Comparison of ENCODE assay signal across 8 cellular contexts in the genomic region with DNA sequence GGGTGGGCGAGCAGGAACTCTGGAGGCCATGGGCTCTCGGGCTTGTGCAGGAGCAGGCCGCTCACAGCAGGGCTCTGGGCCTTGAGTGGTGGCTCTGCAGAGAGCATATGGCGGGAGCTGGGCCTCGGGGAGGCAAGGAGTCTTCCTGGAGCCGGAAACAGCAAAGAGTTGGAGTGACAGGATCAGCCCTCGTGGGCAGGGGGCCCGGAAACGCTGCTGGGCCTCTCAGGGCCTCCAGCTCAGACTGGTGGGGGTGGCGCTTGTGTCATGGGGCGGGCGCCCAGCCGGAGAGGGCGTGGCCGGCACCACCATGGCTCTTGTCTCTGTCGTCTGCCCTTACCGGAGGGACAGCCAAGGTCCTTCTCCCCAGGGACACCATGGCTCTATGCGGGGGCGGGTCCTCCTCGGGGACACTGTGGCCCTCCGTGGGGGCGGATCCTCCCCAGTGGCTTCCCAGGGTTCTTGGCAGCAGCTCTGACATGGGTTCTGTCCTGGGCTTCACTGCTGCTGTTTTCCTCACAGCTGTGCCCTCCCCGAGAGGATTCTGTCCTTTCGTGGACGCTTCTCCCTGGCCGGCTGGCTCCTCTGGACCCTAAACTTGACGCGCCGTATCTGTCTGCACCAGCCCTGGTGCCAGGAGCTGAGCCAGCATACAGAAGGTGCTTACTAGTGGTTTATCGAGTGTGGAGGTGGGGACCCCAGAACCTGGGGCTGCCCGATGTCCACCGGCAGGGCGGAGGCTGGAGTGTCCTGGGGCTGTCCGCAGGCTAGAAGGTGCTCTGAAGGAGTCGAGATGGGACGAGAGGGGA. TPM values are rescaled to one million over a fixed set of nuclear protein-coding genes. Genes with fewer than 3 reads are reported as not detected.
DNase-seq lines count a peak whose midpoint lies in the region; ATAC-seq lines count a peak whose summit lies in the region.

No MANE protein-coding gene starts in this region.

- DNase-seq in D341Med (ENCODE audit: low spot score) (peak; percentile 72), dermis microvascular lymphatic vessel endothelial cell (ENCODE audit: low read depth in 2 of 2) (peak; percentile 26 to 83), NCI-H748 (lab: John Stamatoyannopoulos, UW; ENCODE audit: unreplicated experiment) (no peak)
- DNase-seq in activated CD4-positive, alpha-beta T cell treated with anti-CD3 and anti-CD28 coated beads for 48 hours, result peak; percentile 83
- DNase-seq in stimulated activated CD8-positive, alpha-beta memory T cell treated with anti-CD3 and anti-CD28 coated beads, Interleukin-4, amount 100 ng/mL, for 24 hours (ENCODE audit: low read depth), result peak; percentile 43

- H3K9me3 ChIP-seq in mesodermal cell (ENCODE audit: control insufficient read depth, low read length), result no peaks in the 10 kb centered on the region

- H3K27ac ChIP-seq in mesodermal cell (ENCODE audit: low read depth, low read length, severe bottlenecking), result peak overlapping the region; percentile 49

- no peak overlapping the region for H3K4me3 ChIP-seq in mesodermal cell (ENCODE audit: extremely low read depth, insufficient read depth, low read length, poor library complexity, severe bottlenecking)

- WGBS in mesodermal cell (ENCODE audit: insufficient coverage in 2 of 2), 2 experiments, result 68 to 70% methylated on average over 33 to 35 of the region's 36 CpGs

- ATAC-seq in HG03108 (IDR thresholded peaks at IDR 0.05; ENCODE audit: unreplicated experiment) (peak; percentile 73), GM19324 (IDR thresholded peaks at IDR 0.05; ENCODE audit: low FRiP score, unreplicated experiment) (no peak)

- H3K36me3 ChIP-seq in mesodermal cell (ENCODE audit: control insufficient read depth, insufficient read depth, low read length), result peaks cover 10% of the 10 kb centered on the region

- H3K4me1 ChIP-seq in mesodermal cell (ENCODE audit: control insufficient read depth, insufficient read depth, low read length, poor library complexity, severe bottlenecking), result peaks cover 31% of the 10 kb centered on the region

RNA-seq across cellular contexts. Expression of gene FBRSL1, which starts 17.0 kb away (rescaled TPM):
- total RNA-seq in dermis microvascular lymphatic vessel endothelial cell, result 4.8 and 9.4 TPM in 2 replicates
- 32.1 TPM for polyA plus RNA-seq in mesodermal cell (2013, experiment 1 of 2)
- 25.4 TPM for polyA plus RNA-seq in mesodermal cell (2013, experiment 2 of 2)
